ENCODE assay signal across 31 cellular contexts in the genomic region with DNA sequence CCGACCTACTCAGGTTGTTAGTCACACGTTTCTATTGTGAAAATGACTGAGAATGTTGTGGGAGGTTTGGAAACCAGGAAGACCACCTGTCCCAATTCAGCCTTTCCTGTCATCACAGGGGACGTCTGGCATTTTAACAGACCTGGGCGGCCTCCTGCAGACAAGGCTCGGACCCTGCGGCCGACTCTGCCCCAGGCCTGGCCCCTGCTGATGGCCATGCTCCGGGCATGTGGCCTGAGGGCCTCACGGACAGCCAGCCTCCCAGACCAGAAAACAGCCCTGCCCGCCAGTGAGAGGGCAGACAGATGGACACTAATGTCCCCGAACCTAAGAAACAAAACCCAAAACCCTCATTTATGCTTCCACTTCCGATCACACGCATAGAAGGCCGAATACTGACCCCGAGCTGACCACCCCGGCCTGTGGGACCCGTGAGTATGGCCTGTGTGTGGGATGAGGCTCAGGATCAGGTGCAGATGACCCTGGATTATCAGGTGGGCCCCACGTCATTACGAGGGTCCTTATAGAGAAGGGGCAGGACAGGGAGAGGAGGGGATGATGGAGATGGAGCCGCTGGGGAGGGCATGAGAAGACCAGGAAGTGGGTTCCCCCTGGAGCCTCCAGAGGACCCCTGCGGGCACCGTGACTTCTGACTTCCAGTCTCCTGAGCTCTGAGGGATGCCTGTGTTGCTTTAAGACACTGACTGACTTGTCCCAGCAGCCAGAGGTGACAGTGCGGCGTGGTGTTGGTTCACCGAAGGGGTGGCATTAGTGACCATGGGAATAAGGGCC. TPM values are rescaled to one million over a fixed set of nuclear protein-coding genes. Genes with fewer than 3 reads are reported as not detected.
DNase-seq lines count a peak whose midpoint lies in the region; ATAC-seq, FAIRE-seq and TF ChIP-seq lines count a peak whose summit lies in the region.
"Had no signal": no experiment of that assay in that cellular context is flagged by ENCODE, and none has a peak within 500 bp of the region (broad histone marks: within the 10 kb centered on the region; RNA-seq: fewer than 3 reads in every experiment).

No MANE protein-coding gene starts in this region.

- peak overlapping the region; percentile 17 for H3K18ac ChIP-seq in trophoblast cell (ENCODE audit: low read length)

- H3K23ac ChIP-seq in trophoblast cell (ENCODE audit: low read length): no peak overlapping the region

- H3K36me3 ChIP-seq in HEK293 (ENCODE audit: control insufficient read depth in 2 of 2, insufficient read depth in 1 of 2, low read length in 2 of 2) (no peaks in the 10 kb centered on the region), kidney (ENCODE audit: control insufficient read depth in 1 of 2, insufficient read depth in 2 of 2, low read length in 2 of 2) (no peaks in the 10 kb centered on the region), trophoblast cell (ENCODE audit: control insufficient read depth in 1 of 2, insufficient read depth in 2 of 2, low read length in 2 of 2) (peaks cover 30 to 37% of the 10 kb centered on the region in 2 experiments), WERI-Rb-1 (no peaks in the 10 kb centered on the region)
- H3K36me3 ChIP-seq: breast epithelium, neutrophil, Peyer's patch, SJSA1, upper lobe of left lung had no signal

- H3K27ac ChIP-seq in HEK293 (ENCODE audit: extremely low read depth, low read depth, low read length) (no peak overlapping the region), coronary artery (peak overlapping the region; percentile 88 to 97), kidney (ENCODE audit: low read depth in 2 of 2, low read length in 2 of 2) (no peak overlapping the region), trophoblast cell (ENCODE audit: low read depth, low read length) (no peak overlapping the region), WERI-Rb-1 (no peak overlapping the region)
- H3K27ac ChIP-seq: breast epithelium, esophagus muscularis mucosa, foreskin keratinocyte, neutrophil, Peyer's patch, SJSA1 had no signal

- H2BK120ac ChIP-seq in trophoblast cell (ENCODE audit: insufficient read depth, low read length, poor library complexity): no peak overlapping the region

- TF ChIP-seq CTCF in HEK293 (tag by site-specific recombination; IDR thresholded peaks at IDR 0.05) (no peak), coronary artery (IDR thresholded peaks at IDR 0.05) (no peak), kidney (IDR thresholded peaks at IDR 0.05; ENCODE audit: borderline replicate concordance, extremely low read depth, insufficient read depth) (no peak), WERI-Rb-1 (IDR thresholded peaks at IDR 0.05; ENCODE audit: low read depth, low read length) (no peak)

- H3K79me1 ChIP-seq in trophoblast cell (ENCODE audit: low read length): no peaks in the 10 kb centered on the region

- H3K4me2 ChIP-seq in trophoblast cell (ENCODE audit: low read length): no peak overlapping the region
- H3K4me2 ChIP-seq: smooth muscle cell had no signal

- H2BK5ac ChIP-seq in trophoblast cell (ENCODE audit: low read depth, low read length, poor library complexity): no peak overlapping the region

- CTCF ChIA-PET in HEK293 (lab: Yijun Ruan, JAX): interaction anchor here (1.2 kb wide), 1 partner anchor 105 kb away, joined by 3 read pairs; no protein-coding TSS in a partner anchor

- H3K4me1 ChIP-seq in HEK293 (ENCODE audit: control insufficient read depth, insufficient read depth, low read length): no peaks in the 10 kb centered on the region
- peaks cover 57 to 74% of the 10 kb centered on the region in 2 donors for H3K4me1 ChIP-seq in kidney (ENCODE audit: control insufficient read depth in 1 of 2, insufficient read depth in 1 of 2, low read depth in 1 of 2, low read length in 2 of 2)
- peaks cover 14 to 27% of the 10 kb centered on the region in 2 experiments for H3K4me1 ChIP-seq in trophoblast cell (ENCODE audit: control insufficient read depth in 1 of 2, insufficient read depth in 2 of 2, low read length in 2 of 2)
- H3K4me1 ChIP-seq: SJSA1 had no signal

- H3K79me2 ChIP-seq in trophoblast cell (ENCODE audit: control insufficient read depth, insufficient read depth, low read length, poor library complexity): peaks cover 24% of the 10 kb centered on the region

- no peak for DNase-seq in coronary artery (ENCODE audit: low spot score)
- peak; percentile 62 for DNase-seq in kidney
- DNase-seq in trophoblast cell: no peak
- DNase-seq in WERI-Rb-1: no peak
- DNase-seq: activated CD4-positive, alpha-beta T cell treated with anti-CD3 and anti-CD28 coated beads for 1 hour; activated CD8-positive, alpha-beta T cell treated with anti-CD3 and anti-CD28 coated beads for 36 hours; activated naive CD4-positive, alpha-beta T cell treated with anti-CD3 and anti-CD28 coated beads, Interleukin-2, amount 50 U/mL, for 16 hours; amniotic stem cell; CD8-positive, alpha-beta T cell; cortex of kidney; foreskin keratinocyte; GOT3; hypothalamus; NCI-H1105 treated with DMSO at 0.1 percent for 48 hours; NCI-H2081 treated with DMSO at 0.1 percent for 48 hours; NCI-H226; NCI-H69; Peyer's patch; stimulated activated CD4-positive, alpha-beta T cell treated with anti-CD3 and anti-CD28 coated beads, Interleukin-2, amount 100 ng/mL, for 24 hours had no signal

- FAIRE-seq in kidney (lab: Jason Lieb, UNC): no peak
- FAIRE-seq: GM12878 had no signal

- H3K14ac ChIP-seq in trophoblast cell (ENCODE audit: low read length): no peak overlapping the region

- H4K12ac ChIP-seq in trophoblast cell (ENCODE audit: low read depth, low read length): no peak overlapping the region

- POLR2A ChIA-PET in HEK293 (lab: Yijun Ruan, JAX): interaction anchor here (0.5 kb wide), 1 partner anchor 1038 kb away, joined by 5 read pairs; no protein-coding TSS in a partner anchor

- no peak overlapping the region for H4K8ac ChIP-seq in trophoblast cell (ENCODE audit: low read depth, low read length)

- H2AFZ ChIP-seq in trophoblast cell (ENCODE audit: insufficient read depth, low read length, poor library complexity): no peak overlapping the region

- no peak overlapping the region for H3K9ac ChIP-seq in kidney (ENCODE audit: low read length in 2 of 2)
- no peak overlapping the region for H3K9ac ChIP-seq in trophoblast cell (ENCODE audit: low read length)

- ATAC-seq in HG03378 (IDR thresholded peaks at IDR 0.05; ENCODE audit: unreplicated experiment): no peak
- no peak for ATAC-seq in HG02678 (IDR thresholded peaks at IDR 0.05; ENCODE audit: unreplicated experiment)
- ATAC-seq in GM19023 (IDR thresholded peaks at IDR 0.05; ENCODE audit: unreplicated experiment): no peak
- ATAC-seq: activated CD8-positive, alpha-beta T cell treated with anti-CD3 and anti-CD28 coated beads for 36 hours; activated T-helper 17 cell treated with anti-CD3 and anti-CD28 coated beads, Interleukin-2, amount 50 U/mL, for 72 hours; CD8-positive, alpha-beta T cell; foreskin keratinocyte; GM12878 had no signal

- no CpG with 5 or more reads among the region's 25 CpGs for WGBS in trophoblast cell (ENCODE audit: extremely low coverage, insufficient coverage, insufficient read length)

- peak overlapping the region; percentile 21 for H2AK5ac ChIP-seq in trophoblast cell (ENCODE audit: low read length)

- no peaks in the 10 kb centered on the region for H3K27me3 ChIP-seq in trophoblast cell (ENCODE audit: insufficient read depth, low read length)
- H3K27me3 ChIP-seq in WERI-Rb-1 (ENCODE audit: insufficient read depth, low read depth, severe bottlenecking): no peaks in the 10 kb centered on the region
- H3K27me3 ChIP-seq: breast epithelium, esophagus muscularis mucosa, foreskin keratinocyte, Peyer's patch, SJSA1, upper lobe of left lung had no signal

- H4K91ac ChIP-seq in trophoblast cell (ENCODE audit: low read depth, low read length): no peak overlapping the region

- peak overlapping the region; percentile 28 for H3K4ac ChIP-seq in trophoblast cell (ENCODE audit: low read depth, low read length)

- intact Hi-C loops in kidney (cut with DNase I): no loop called here

- H2BK12ac ChIP-seq in trophoblast cell (ENCODE audit: low read length): no peak overlapping the region

- H3K4me3 ChIP-seq in HEK293 (ENCODE audit: low read depth, low read length): no peak overlapping the region
- H3K4me3 ChIP-seq in coronary artery: peak overlapping the region; percentile 12
- H3K4me3 ChIP-seq in kidney (ENCODE audit: low read length in 2 of 2): no peak overlapping the region
- H3K4me3 ChIP-seq in trophoblast cell (ENCODE audit: low read depth, low read length): no peak overlapping the region
- no peak overlapping the region for H3K4me3 ChIP-seq in WERI-Rb-1 (ENCODE audit: low read depth, low read length)
- H3K4me3 ChIP-seq: breast epithelium, esophagus muscularis mucosa, GM12878, Peyer's patch, SJSA1, smooth muscle cell, upper lobe of left lung had no signal

- H3K9me3 ChIP-seq in HEK293 (ENCODE audit: control insufficient read depth, insufficient read depth, low read depth, low read length) (no peaks in the 10 kb centered on the region), kidney (ENCODE audit: control insufficient read depth in 1 of 2, low read length in 2 of 2) (no peaks in the 10 kb centered on the region), trophoblast cell (ENCODE audit: insufficient read depth, low read depth, low read length) (peaks cover 4% of the 10 kb centered on the region), WERI-Rb-1 (ENCODE audit: severe bottlenecking) (no peaks in the 10 kb centered on the region)
- H3K9me3 ChIP-seq: breast epithelium, esophagus muscularis mucosa, neutrophil, Peyer's patch, SJSA1, upper lobe of left lung had no signal

TF ChIP-seq in HEK293, 187 proteins besides CTCF, POLR2A, EP300 and RAD21 (continues in another document):
- TF ChIP-seq ZNF692 (tag by site-specific recombination; IDR thresholded peaks at IDR 0.05): peak; percentile 39; the same call in 1 of the 2 replicates

RNA-seq across cellular contexts. Expression of gene COL18A1, which starts 9.6 kb away (rescaled TPM):
- total RNA-seq in kidney: 316 TPM
- polyA plus RNA-seq in kidney (ENCODE audit: insufficient read depth, low read depth, low replicate concordance): 150 TPM
- 174 and 188 TPM in 2 replicates for polyA plus RNA-seq in trophoblast cell (2013)

Comparison
In these comparisons a context has a peak if more than half of its experiments do, and no peak if none do; other contexts are left out.
1. H3K27ac ChIP-seq: peak in coronary artery (2 of 2); none in HEK293 (single experiment), kidney (0 of 2), trophoblast cell (single experiment) and WERI-Rb-1 (single experiment).